8 cellular contexts compared by ENCODE assay signal in genomic region chr2:218959141-218959731, GRCh38. TPM values are rescaled to one million over a fixed set of nuclear protein-coding genes. Genes with fewer than 3 reads are reported as not detected.
DNase-seq lines count a peak whose midpoint lies in the region; ATAC-seq and TF ChIP-seq lines count a peak whose summit lies in the region.

CDK5R2 (plus strand) TSS chr2:218959666; CDS start chr2:218959821, 155 bp downstream.

- H3K27me3 Mint-ChIP-seq in T-helper 17 cell (peaks cover 77% of the 10 kb centered on the region), brain (peaks cover 89% of the 10 kb centered on the region)

- peak within 1 kb of the TSS; percentile 79 for H3K4me2 ChIP-seq in skeletal muscle satellite cell (ENCODE audit: low read length)

- TF ChIP-seq CTCF in brain (conservative IDR thresholded peaks at IDR 0.05): no peak

- no peaks in the 10 kb centered on the region for H3K9me3 ChIP-seq in T-helper 17 cell (ENCODE audit: control insufficient read depth, low read length, poor library complexity, severe bottlenecking)
- H3K9me3 ChIP-seq in skeletal muscle satellite cell (replicated peaks; ENCODE audit: low read length): no peaks in the 10 kb centered on the region

- H3K9ac ChIP-seq in skeletal muscle satellite cell (ENCODE audit: low read depth, low read length): no peak within 1 kb of the TSS

- H3K27ac Mint-ChIP-seq in T-helper 17 cell (no peak within 1 kb of the TSS), brain (peak within 1 kb of the TSS; percentile 63 to 98 (median 92))

- H3K4me3 Mint-ChIP-seq in T-helper 17 cell: peak within 1 kb of the TSS; percentile 80
- H3K4me3 Mint-ChIP-seq in brain: peak within 1 kb of the TSS; percentile 88 to 94 (median 90)

- H3K36me3 Mint-ChIP-seq in T-helper 17 cell (ENCODE audit: low read depth) (peaks cover 13% of the 10 kb centered on the region), brain (no peaks in the 10 kb centered on the region)

- H3K27me3 ChIP-seq in skeletal muscle satellite cell (ENCODE audit: control insufficient read depth, insufficient read depth, low read length): peaks cover 91% of the 10 kb centered on the region

- peak; percentile 90 to 97 (median 95) for DNase-seq in NCI-H1417 (lab: John Stamatoyannopoulos, UW)
- peak in 2 of 3 donors; percentile 32 for DNase-seq in T-helper 17 cell
- DNase-seq in RKO (ENCODE audit: low spot score): no peak

- peaks cover 19% of the 10 kb centered on the region for H3K4me1 ChIP-seq in skeletal muscle satellite cell (ENCODE audit: control insufficient read depth, insufficient read depth, low read length)

- H3K4me3 ChIP-seq in iPS-11a (ENCODE audit: low read depth, low read length): peak within 1 kb of the TSS; percentile 66
- peak within 1 kb of the TSS; percentile 66 for H3K4me3 ChIP-seq in skeletal muscle satellite cell (ENCODE audit: low read length)

- peaks cover 0 to 9% (median 0%) of the 10 kb centered on the region in 5 experiments for H3K9me3 Mint-ChIP-seq in brain

- H3K4me1 Mint-ChIP-seq in T-helper 17 cell (peaks cover 12% of the 10 kb centered on the region), brain (peaks cover 45% of the 10 kb centered on the region)

- no peaks in the 10 kb centered on the region for H3K36me3 ChIP-seq in skeletal muscle satellite cell (ENCODE audit: insufficient read depth, low read length)

- ATAC-seq in GM18499 (IDR thresholded peaks at IDR 0.05; ENCODE audit: insufficient read depth, unreplicated experiment): peak; percentile 88
- ATAC-seq in HG02798 (IDR thresholded peaks at IDR 0.05; ENCODE audit: poor library complexity, unreplicated experiment): peak; percentile 98
- ATAC-seq in T-helper 17 cell: peak; percentile 82

RNA-seq across cellular contexts. Expression of gene CDK5R2, which starts in this region (rescaled TPM):
- total RNA-seq in T-helper 17 cell: not detected
- polyA plus RNA-seq in brain (ENCODE audit: insufficient read depth, low read depth, low replicate concordance): 44.3 TPM
- total RNA-seq in skeletal muscle satellite cell (2012; rRNA removed): 0.22 TPM in 1 of 2 replicates, not detected in the other

Comparison
In these comparisons a context has a peak if more than half of its experiments do, and no peak if none do; other contexts are left out.
1. Peak in DNase-seq and ATAC-seq in T-helper 17 cell; RNA of the gene not detected or under 1 TPM.